In the genomic region with DNA sequence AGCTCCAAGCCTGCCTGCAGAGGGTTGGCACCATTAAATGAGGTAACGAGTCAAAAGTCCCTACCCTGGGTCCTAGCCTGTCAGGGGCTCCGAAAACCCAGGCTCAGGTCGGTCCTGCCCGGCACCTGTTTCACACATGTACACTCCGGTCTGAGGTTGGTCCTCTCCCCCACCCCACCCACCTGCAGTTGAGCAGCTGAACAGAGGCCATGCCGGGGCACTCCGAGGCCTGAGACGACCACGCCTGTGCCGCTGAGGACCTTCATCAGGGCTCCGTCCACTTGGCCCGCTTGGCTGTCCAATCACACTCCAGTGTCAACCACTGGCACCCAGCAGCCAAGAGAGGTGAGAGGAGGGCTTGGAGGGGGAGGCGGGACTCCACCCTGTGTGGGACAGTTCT, we compare ENCODE assay signal across 13 cellular contexts. TPM values are rescaled to one million over a fixed set of nuclear protein-coding genes. Genes with fewer than 3 reads are reported as not detected.
A peak's percentile ranks its signal among the peaks of the same experiment; 100 is the strongest.
DNase-seq lines count a peak whose midpoint lies in the region; ATAC-seq and TF ChIP-seq lines count a peak whose summit lies in the region.
"Had no signal": no experiment of that assay in that cellular context is flagged by ENCODE, and none has a peak within 500 bp of the region (broad histone marks: within the 10 kb centered on the region; RNA-seq: fewer than 3 reads in every experiment).

No MANE protein-coding gene starts in this region.

- DNase-seq in activated T-cell treated with anti-CD3 and anti-CD28 coated beads, Interleukin-2, amount 50 U/mL, for 24 hours = no peak
- no peak for DNase-seq in activated T-cell treated with anti-CD3 and anti-CD28 coated beads for 4 hours
- DNase-seq in SK-N-MC (ENCODE audit: low read depth, low spot score) = no peak
- DNase-seq in epithelial cell of proximal tubule (ENCODE audit: low read depth) = no peak
- DNase-seq in smooth muscle cell (lab: John Stamatoyannopoulos, UW; ENCODE audit: unreplicated experiment) = no peak
- DNase-seq in SK-N-DZ (ENCODE audit: low spot score) = no peak
- no peak for DNase-seq in HAP-1 (ENCODE audit: low spot score in 2 of 2)
- no peak for DNase-seq in left lobe of liver (ENCODE audit: low spot score)
- DNase-seq: activated CD4-positive, alpha-beta T cell treated with anti-CD3 and anti-CD28 coated beads for 48 hours; effector CD4-positive, alpha-beta T cell; NCI-H774; stimulated activated CD4-positive, alpha-beta T cell treated with anti-CD3 and anti-CD28 coated beads, Interleukin-15, amount 100 ng/mL, for 24 hours; upper lobe of left lung had no signal

- H3K4me3 Mint-ChIP-seq in activated T-cell treated with anti-CD3 and anti-CD28 coated beads, Interleukin-2, amount 50 U/mL, for 24 hours = peak overlapping the region; percentile 91

- no peak overlapping the region for H3K27ac ChIP-seq in SK-N-MC
- no peak overlapping the region for H3K27ac ChIP-seq in smooth muscle cell (ENCODE audit: low read depth)

- H3K4me1 ChIP-seq in smooth muscle cell (ENCODE audit: low read depth) (peaks cover 13% of the 10 kb centered on the region), HAP-1 (no peaks in the 10 kb centered on the region)

- H3K9me3 Mint-ChIP-seq in activated T-cell treated with anti-CD3 and anti-CD28 coated beads, Interleukin-2, amount 50 U/mL, for 24 hours = no peaks in the 10 kb centered on the region

- no peak overlapping the region for H2AFZ ChIP-seq in smooth muscle cell (ENCODE audit: low read depth)

- no peaks in the 10 kb centered on the region; the same call in 1 of the 2 replicates for H3K36me3 ChIP-seq in SK-N-MC (ENCODE audit: insufficient read depth, low read length)
- no peaks in the 10 kb centered on the region for H3K36me3 ChIP-seq in smooth muscle cell (ENCODE audit: low read depth)
- H3K36me3 ChIP-seq in HAP-1 (replicated peaks) = peaks cover 22% of the 10 kb centered on the region

- H3K27me3 ChIP-seq in smooth muscle cell (ENCODE audit: low read depth) (no peaks in the 10 kb centered on the region), HAP-1 (ENCODE audit: low read depth) (no peaks in the 10 kb centered on the region)
- H3K27me3 ChIP-seq: upper lobe of left lung had no signal

- ATAC-seq in left lobe of liver = no peak

- no peak for TF ChIP-seq CTCF in epithelial cell of proximal tubule (conservative IDR thresholded peaks at IDR 0.05; ENCODE audit: low read depth, low read length)
- TF ChIP-seq CTCF in smooth muscle cell (IDR thresholded peaks at IDR 0.05; ENCODE audit: borderline replicate concordance, insufficient read depth, poor library complexity, severe bottlenecking) = no peak

- peak overlapping the region; percentile 90 for H3K27ac Mint-ChIP-seq in activated T-cell treated with anti-CD3 and anti-CD28 coated beads, Interleukin-2, amount 50 U/mL, for 24 hours

- no peaks in the 10 kb centered on the region for H3K9me3 ChIP-seq in SK-N-MC (ENCODE audit: low read depth, low read length)
- no peaks in the 10 kb centered on the region for H3K9me3 ChIP-seq in smooth muscle cell (replicated peaks; ENCODE audit: low read depth)
- H3K9me3 ChIP-seq in HAP-1 = no peaks in the 10 kb centered on the region
- H3K9me3 ChIP-seq: upper lobe of left lung had no signal

- H3F3A ChIP-seq in smooth muscle cell (ENCODE audit: low read depth) = peaks cover 14% of the 10 kb centered on the region

- H4K20me1 ChIP-seq in smooth muscle cell (ENCODE audit: low read depth) = no peaks in the 10 kb centered on the region

- H3K27me3 Mint-ChIP-seq in activated T-cell treated with anti-CD3 and anti-CD28 coated beads, Interleukin-2, amount 50 U/mL, for 24 hours = no peaks in the 10 kb centered on the region

- H3K79me2 ChIP-seq in smooth muscle cell (ENCODE audit: low read depth) = peaks cover 18% of the 10 kb centered on the region

- peak overlapping the region; percentile 95 for H3K4me2 ChIP-seq in smooth muscle cell

- peaks cover 54% of the 10 kb centered on the region for H3K36me3 Mint-ChIP-seq in activated T-cell treated with anti-CD3 and anti-CD28 coated beads, Interleukin-2, amount 50 U/mL, for 24 hours (ENCODE audit: low read depth)

- H3K4me1 Mint-ChIP-seq in activated T-cell treated with anti-CD3 and anti-CD28 coated beads, Interleukin-2, amount 50 U/mL, for 24 hours (ENCODE audit: low read depth) = peaks cover 22% of the 10 kb centered on the region

- H3K4me3 ChIP-seq in SK-N-MC (peak overlapping the region; percentile 95), epithelial cell of proximal tubule (ENCODE audit: low read depth, low read length) (peak overlapping the region; percentile 83), smooth muscle cell (no peak overlapping the region), HAP-1 (no peak overlapping the region)

- 99% methylated on average over 13 of the region's 13 CpGs for WGBS in smooth muscle cell (ENCODE audit: low lambda C conversion rate)

- in situ Hi-C loops in HAP-1 (cut with MboI; ENCODE audit: low sequenced_read_pairs) = no loop called here

- H3K9ac ChIP-seq in SK-N-MC (ENCODE audit: insufficient read length) (peak overlapping the region; percentile 96), smooth muscle cell (ENCODE audit: low read depth) (no peak overlapping the region)

RNA-seq across cellular contexts. Expression of gene TSSC4, which starts 1.6 kb away (rescaled TPM):
- total RNA-seq in epithelial cell of proximal tubule (40.0 and 55.2 TPM in 2 replicates), smooth muscle cell (27.7 and 32.5 TPM in 2 replicates), left lobe of liver (24.8 TPM)
- polyA plus RNA-seq in smooth muscle cell = 80.2 and 82.3 TPM in 2 replicates
- 61.2 and 72.3 TPM in 2 replicates for polyA plus RNA-seq in SK-N-DZ (2014; cell fraction: cytosol; rRNA removed)
- polyA plus RNA-seq in SK-N-DZ (2014; cell fraction: nucleus; rRNA removed) = 62.2 and 69.1 TPM in 2 replicates

RNA-seq across cellular contexts. Expression of gene CD81, which starts 25.0 kb away (rescaled TPM):
- total RNA-seq in epithelial cell of proximal tubule (179 and 183 TPM in 2 replicates), smooth muscle cell (191 and 219 TPM in 2 replicates), left lobe of liver (564 TPM)
- polyA plus RNA-seq in smooth muscle cell = 519 and 543 TPM in 2 replicates
- 138 and 159 TPM in 2 replicates for polyA plus RNA-seq in SK-N-DZ (2014; cell fraction: cytosol; rRNA removed)
- 94.7 and 112 TPM in 2 replicates for polyA plus RNA-seq in SK-N-DZ (2014; cell fraction: nucleus; rRNA removed)

RNA-seq across cellular contexts. Expression of gene TRPM5, which starts 42.2 kb away (rescaled TPM):
- not detected in 2 replicates for total RNA-seq in epithelial cell of proximal tubule
- total RNA-seq in smooth muscle cell = not detected in 2 replicates
- 0.06 TPM in 1 of 2 replicates, not detected in the other for polyA plus RNA-seq in smooth muscle cell
- polyA plus RNA-seq in SK-N-DZ (2014; cell fraction: cytosol; rRNA removed) = 0.26 and 0.38 TPM in 2 replicates
- 2.9 and 3.9 TPM in 2 replicates for polyA plus RNA-seq in SK-N-DZ (2014; cell fraction: nucleus; rRNA removed)
- not detected for total RNA-seq in left lobe of liver
- total RNA-seq: upper lobe of left lung had no signal

RNA-seq across cellular contexts. Expression of gene KCNQ1, which starts 42.7 kb away (rescaled TPM):
- total RNA-seq in epithelial cell of proximal tubule (0.46 and 1.4 TPM in 2 replicates), smooth muscle cell (0.45 and 2.3 TPM in 2 replicates), left lobe of liver (2.1 TPM)
- polyA plus RNA-seq in smooth muscle cell = 1.3 and 2.8 TPM in 2 replicates
- not detected in 2 replicates for polyA plus RNA-seq in SK-N-DZ (2014; cell fraction: cytosol; rRNA removed)
- polyA plus RNA-seq in SK-N-DZ (2014; cell fraction: nucleus; rRNA removed) = not detected in 2 replicates

Comparison
In these comparisons a context has a peak if more than half of its experiments do, and no peak if none do; other contexts are left out.
1. H3K4me3 ChIP-seq: peak in SK-N-MC (single experiment) and epithelial cell of proximal tubule (single experiment); none in smooth muscle cell (single experiment) and HAP-1 (single experiment).